10 cellular contexts compared by ENCODE assay signal in genomic region chr13:26184791-26185250, GRCh38. TPM values are rescaled to one million over a fixed set of nuclear protein-coding genes. Genes with fewer than 3 reads are reported as not detected.
DNase-seq lines count a peak whose midpoint lies in the region; ATAC-seq, FAIRE-seq and TF ChIP-seq lines count a peak whose summit lies in the region.
"Had no signal": no experiment of that assay in that cellular context is flagged by ENCODE, and none has a peak within 500 bp of the region (broad histone marks: within the 10 kb centered on the region; RNA-seq: fewer than 3 reads in every experiment).

No MANE protein-coding gene starts in this region.

- H3K27ac Mint-ChIP-seq in naive B cell, result peak overlapping the region; percentile 34 to 89 (median 78)
- H3K27ac Mint-ChIP-seq in stimulated activated naive B cell treated with anti-CD40 and anti-IgM and Interleukin-4, amounts not matched to agents 10 μg/mL and 1 μg/mL and 100 μg/mL, for 72 hours, result peak overlapping the region; percentile 21

- peak overlapping the region; percentile 40 to 83 (median 75) for H3K4me3 Mint-ChIP-seq in naive B cell
- H3K4me3 Mint-ChIP-seq in stimulated activated naive B cell treated with anti-CD40 and anti-IgM and Interleukin-4, amounts not matched to agents 10 μg/mL and 1 μg/mL and 100 μg/mL, for 72 hours, result no peak overlapping the region
- H3K4me3 Mint-ChIP-seq: stimulated activated naive CD8-positive, alpha-beta T cell treated with anti-CD3 and anti-CD28 coated beads, Interleukin-15, Interleukin-2, amounts not matched to agents 100 ng/mL and 50 ng/mL, for 24 hours had no signal

- H3K27ac ChIP-seq in endothelial cell of umbilical vein (ENCODE audit: insufficient read depth, low read depth, low read length), result no peak overlapping the region

- no peaks in the 10 kb centered on the region for H3K9me3 ChIP-seq in endothelial cell of umbilical vein (replicated peaks; ENCODE audit: control insufficient read depth, insufficient read depth, low read length)
- H3K9me3 ChIP-seq: BLaER1 treated with 17β-estradiol and CSF1 and Interleukin-3, amounts not matched to agents 10 nM and 100 nM had no signal

- H3K9ac ChIP-seq in endothelial cell of umbilical vein (replicated peaks; ENCODE audit: extremely low read depth, insufficient read depth, low read length), result no peak overlapping the region

- peak; percentile 84 for FAIRE-seq in endothelial cell of umbilical vein (lab: Jason Lieb, UNC)

- H3K4me1 ChIP-seq in endothelial cell of umbilical vein (ENCODE audit: control insufficient read depth, extremely low read depth, insufficient read depth, low read length), result peaks cover 11% of the 10 kb centered on the region

- H3K4me1 Mint-ChIP-seq in naive B cell, result peaks cover 23 to 51% (median 43%) of the 10 kb centered on the region in 3 donors
- H3K4me1 Mint-ChIP-seq in stimulated activated naive B cell treated with anti-CD40 and anti-IgM and Interleukin-4, amounts not matched to agents 10 μg/mL and 1 μg/mL and 100 μg/mL, for 72 hours, result peaks cover 20 to 36% of the 10 kb centered on the region in 2 donors

- peaks cover 0 to 14% (median 0%) of the 10 kb centered on the region in 7 donors for H3K9me3 Mint-ChIP-seq in naive B cell
- H3K9me3 Mint-ChIP-seq in stimulated activated naive B cell treated with anti-CD40 and anti-IgM and Interleukin-4, amounts not matched to agents 10 μg/mL and 1 μg/mL and 100 μg/mL, for 72 hours, result no peaks in the 10 kb centered on the region
- H3K9me3 Mint-ChIP-seq: stimulated activated naive CD8-positive, alpha-beta T cell treated with anti-CD3 and anti-CD28 coated beads, Interleukin-15, Interleukin-2, amounts not matched to agents 100 ng/mL and 50 ng/mL, for 24 hours had no signal

- peak; percentile 11 for DNase-seq in NK-92 treated with Interleukin-12 subunit alpha and Interleukin-12 subunit beta, amount 100 ng/mL, for 24 hours (lab: John Stamatoyannopoulos, UW)
- DNase-seq in NK-92 (lab: John Stamatoyannopoulos, UW; ENCODE audit: unreplicated experiment), result no peak
- DNase-seq in HK-2 (ENCODE audit: unreplicated experiment), result peak; percentile 35
- peak; percentile 21 to 56 for DNase-seq in NOMO-1 (lab: John Stamatoyannopoulos, UW; ENCODE audit: unreplicated experiment in 2 of 2)
- DNase-seq in activated CD8-positive, alpha-beta memory T cell treated with anti-CD3 and anti-CD28 coated beads for 48 hours (ENCODE audit: low read depth in 2 of 3, low spot score in 2 of 3), result peak in 2 of 3 experiments; percentile 20 to 27
- peak; percentile 65 for DNase-seq in endothelial cell of umbilical vein (ENCODE audit: low read depth, low spot score)
- DNase-seq in naive B cell, result peak; percentile 61
- peak; percentile 46 for DNase-seq in stimulated activated naive B cell treated with anti-CD40 and anti-IgM and Interleukin-4, amounts not matched to agents 10 μg/mL and 1 μg/mL and 100 μg/mL, for 72 hours

- H3K79me2 ChIP-seq in endothelial cell of umbilical vein (ENCODE audit: control insufficient read depth, insufficient read depth, low read length), result no peaks in the 10 kb centered on the region

- H4K20me1 ChIP-seq in endothelial cell of umbilical vein (replicated peaks; ENCODE audit: control insufficient read depth, extremely low read depth, insufficient read depth, low read length), result no peaks in the 10 kb centered on the region
- H4K20me1 ChIP-seq: BLaER1 treated with 17β-estradiol and CSF1 and Interleukin-3, amounts not matched to agents 10 nM and 100 nM had no signal

- no peaks in the 10 kb centered on the region for H3K9me1 ChIP-seq in endothelial cell of umbilical vein (replicated peaks; ENCODE audit: control insufficient read depth, extremely low read depth, insufficient read depth, low read length)

- H3K27me3 Mint-ChIP-seq in naive B cell, result no peaks in the 10 kb centered on the region
- H3K27me3 Mint-ChIP-seq in stimulated activated naive B cell treated with anti-CD40 and anti-IgM and Interleukin-4, amounts not matched to agents 10 μg/mL and 1 μg/mL and 100 μg/mL, for 72 hours, result no peaks in the 10 kb centered on the region
- H3K27me3 Mint-ChIP-seq: stimulated activated naive CD8-positive, alpha-beta T cell treated with anti-CD3 and anti-CD28 coated beads, Interleukin-15, Interleukin-2, amounts not matched to agents 100 ng/mL and 50 ng/mL, for 24 hours had no signal

- dilution Hi-C loops in endothelial cell of umbilical vein (cut with MboI; ENCODE audit: extremely low pct_ligation_motif_present, low sequenced_read_pairs), result no loop called here

- no peak overlapping the region for H2AFZ ChIP-seq in endothelial cell of umbilical vein (ENCODE audit: low read depth, low read length)

- no peak for TF ChIP-seq POLR2A in endothelial cell of umbilical vein (IDR thresholded peaks at IDR 0.05; ENCODE audit: low read depth, low read length)

- H3K4me2 ChIP-seq in endothelial cell of umbilical vein (ENCODE audit: insufficient read depth, low read length), result no peak overlapping the region

- peak in 1 of 2 donors; percentile 11 for ATAC-seq in naive B cell (ENCODE audit: low read depth in 2 of 2)
- peak in 1 of 2 donors; percentile 26 for ATAC-seq in stimulated activated naive B cell treated with anti-CD40 and anti-IgM and Interleukin-4, amounts not matched to agents 10 μg/mL and 1 μg/mL and 100 μg/mL, for 72 hours (replicated peaks)

- intact Hi-C loops in endothelial cell of umbilical vein (cut with micrococcal nuclease), result loop anchor here (1.0 kb wide), 4 partner anchors 297 to 688 kb away; no protein-coding TSS in a partner anchor

- H3K27me3 ChIP-seq in endothelial cell of umbilical vein (ENCODE audit: control insufficient read depth in 2 of 2, insufficient read depth in 2 of 2, low read length in 2 of 2), result peaks cover 2 to 3% of the 10 kb centered on the region in 2 experiments
- H3K27me3 ChIP-seq: BLaER1 treated with 17β-estradiol and CSF1 and Interleukin-3, amounts not matched to agents 10 nM and 100 nM had no signal

- no peaks in the 10 kb centered on the region for H3K36me3 ChIP-seq in endothelial cell of umbilical vein (ENCODE audit: control insufficient read depth in 2 of 2, extremely low read depth in 1 of 2, insufficient read depth in 2 of 2, low read length in 2 of 2)

- no peak overlapping the region for H3K4me3 ChIP-seq in endothelial cell of umbilical vein (replicated peaks in 1 of 3; ENCODE audit: insufficient read depth in 1 of 3, low read depth in 1 of 3, low read length in 3 of 3)

- CTCF ChIA-PET in endothelial cell of umbilical vein (lab: Charles Lee), result interaction anchor here (0.6 to 7.0 kb wide), 63 partner anchors 8 to 746 kb away, joined by 3 to 473 read pairs (median 4); partner anchors contain the start of genes RNF6 and WASF3

- POLR2A ChIA-PET in endothelial cell of umbilical vein (lab: Charles Lee), result interaction anchor here (2.2 kb wide), 1 partner anchor 38 kb away, joined by 7 read pairs; the partner anchor contains the start of gene RNF6

- no peaks in the 10 kb centered on the region for H3K36me3 Mint-ChIP-seq in naive B cell
- H3K36me3 Mint-ChIP-seq in stimulated activated naive B cell treated with anti-CD40 and anti-IgM and Interleukin-4, amounts not matched to agents 10 μg/mL and 1 μg/mL and 100 μg/mL, for 72 hours, result no peaks in the 10 kb centered on the region

- peak; percentile 89 to 92 for TF ChIP-seq CTCF in endothelial cell of umbilical vein (IDR thresholded peaks at IDR 0.05; ENCODE audit: extremely low read depth in 1 of 2, insufficient read depth in 1 of 2, low read depth in 1 of 2, low read length in 2 of 2)

- no TSS peak for BruUV-seq in endothelial cell of umbilical vein (replicated peaks; lab: Mats Ljungman, UMichigan)

TF ChIP-seq in endothelial cell of umbilical vein, 7 proteins besides CTCF, POLR2A, EP300 and RAD21:
- no peak for TF ChIP-seq MAX (IDR thresholded peaks at IDR 0.05; ENCODE audit: insufficient read depth, insufficient read length)
- no peak for TF ChIP-seq MYC (IDR thresholded peaks at IDR 0.05; ENCODE audit: low read depth, low read length)
- no peak for TF ChIP-seq EZH2 (IDR thresholded peaks at IDR 0.05; ENCODE audit: borderline replicate concordance, low read depth, low read length, severe bottlenecking)
- TF ChIP-seq JUN (IDR thresholded peaks at IDR 0.05; ENCODE audit: borderline replicate concordance, insufficient read depth, insufficient read length, low read depth), result no peak
- no peak for TF ChIP-seq GATA2 (IDR thresholded peaks at IDR 0.05; ENCODE audit: insufficient read depth, insufficient read length, low read depth, low read length)
- TF ChIP-seq FOS (IDR thresholded peaks at IDR 0.05; ENCODE audit: borderline replicate concordance, insufficient read depth, low read length), result no peak
- no peak for TF ChIP-seq POLR2AphosphoS5 (IDR thresholded peaks at IDR 0.05; ENCODE audit: insufficient read depth, low read depth, low read length)

RNA-seq across cellular contexts. Expression of gene RNF6, which starts 37.3 kb away (rescaled TPM):
- total RNA-seq in endothelial cell of umbilical vein, result 36.4 and 38.3 TPM in 2 replicates
- polyA plus RNA-seq in endothelial cell of umbilical vein (9.4 and 12.7 TPM in 2 replicates), naive B cell (ENCODE audit: low read depth in 6 of 6) (10 to 100 TPM; 37.7 to 60.9 (median 45.1) TPM)
- polyA plus RNA-seq in endothelial cell of umbilical vein (2011; cell fraction: cytosol; rRNA removed), result 19.3 and 20.3 TPM in 2 replicates
- 20.0 and 21.9 TPM in 2 replicates for polyA plus RNA-seq in endothelial cell of umbilical vein (2011; cell fraction: nucleus; rRNA removed)
- polyA plus RNA-seq in endothelial cell of umbilical vein (2012), result 38.2 and 43.6 TPM in 2 replicates
- polyA minus RNA-seq in endothelial cell of umbilical vein, result 26.8 and 32.1 TPM in 2 replicates
- polyA minus RNA-seq in endothelial cell of umbilical vein (2011; cell fraction: cytosol; rRNA and poly(A)+ RNA removed), result 20.4 TPM
- polyA minus RNA-seq in endothelial cell of umbilical vein (2011; cell fraction: nucleus; rRNA and poly(A)+ RNA removed), result 23.5 and 23.9 TPM in 2 replicates

Comparison
In these comparisons a context has a peak if more than half of its experiments do, and no peak if none do; other contexts are left out.
1. H3K4me3 Mint-ChIP-seq: peak in naive B cell (8 of 8); none in stimulated activated naive B cell treated with anti-CD40 and anti-IgM and Interleukin-4, amounts not matched to agents 10 μg/mL and 1 μg/mL and 100 μg/mL, for 72 hours (0 of 2).